In the genomic region with DNA sequence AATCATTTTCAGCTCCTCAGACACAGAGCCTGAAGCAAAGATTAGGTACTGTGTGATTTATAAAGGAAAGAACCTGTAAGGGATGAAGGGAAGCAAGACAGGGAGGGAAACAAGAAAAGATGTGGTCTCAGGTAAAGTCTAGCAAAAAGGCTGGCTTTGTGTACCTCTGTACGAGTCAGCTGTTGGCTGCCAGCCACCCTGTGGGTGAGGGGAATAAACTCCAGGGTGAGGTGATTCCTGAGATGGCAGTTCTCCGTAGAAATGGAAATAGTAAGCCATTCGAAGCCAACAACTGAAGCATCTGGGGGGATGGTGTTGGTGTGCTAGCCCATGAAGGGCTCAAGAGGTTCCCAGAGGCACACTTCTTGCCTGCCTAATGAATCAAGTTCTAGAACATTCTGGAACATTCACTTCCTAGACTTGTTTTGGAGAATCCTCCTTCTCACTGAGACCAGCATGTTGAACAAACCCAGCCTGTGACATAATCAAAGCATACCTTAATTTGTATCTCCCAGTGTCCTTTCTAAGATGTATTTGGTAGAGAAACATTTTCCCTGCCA, we compare ENCODE assay signal across 23 cellular contexts. TPM values are rescaled to one million over a fixed set of nuclear protein-coding genes. Genes with fewer than 3 reads are reported as not detected.
A peak's percentile ranks its signal among the peaks of the same experiment; 100 is the strongest.
DNase-seq lines count a peak whose midpoint lies in the region; ATAC-seq and TF ChIP-seq lines count a peak whose summit lies in the region.
"Had no signal": no experiment of that assay in that cellular context is flagged by ENCODE, and none has a peak within 500 bp of the region (broad histone marks: within the 10 kb centered on the region; RNA-seq: fewer than 3 reads in every experiment).

No MANE protein-coding gene starts in this region.

- H3K36me3 ChIP-seq in breast epithelium = no peaks in the 10 kb centered on the region
- H3K36me3 ChIP-seq in A673 (ENCODE audit: insufficient read depth, low read length, poor library complexity, severe bottlenecking) = no peaks in the 10 kb centered on the region
- no peaks in the 10 kb centered on the region for H3K36me3 ChIP-seq in ovary
- H3K36me3 ChIP-seq: HAP-1, neural progenitor cell, uterus had no signal

- BruUV-seq in MCF 10A (replicated peaks; lab: Mats Ljungman, UMichigan) (no TSS peak), A673 (replicated peaks; lab: Mats Ljungman, UMichigan) (no TSS peak)

- CTCF ChIA-PET in MCF 10A (lab: Yijun Ruan, JAX) = interaction anchor here (0.5 to 16.6 kb wide), 9 partner anchors 10 to 1278 kb away, joined by 3 to 347 read pairs (median 4); no protein-coding TSS in a partner anchor
- CTCF ChIA-PET in A673 (lab: Charles Lee) = no interaction called here

- TF ChIP-seq CTCF in MCF 10A (IDR thresholded peaks at IDR 0.05; ENCODE audit: unreplicated experiment) (no peak), breast epithelium (IDR thresholded peaks at IDR 0.05) (no peak), chondrocyte (IDR thresholded peaks at IDR 0.05) (no peak), A673 (conservative IDR thresholded peaks at IDR 0.05; ENCODE audit: low read depth, low read length) (no peak), ovary (IDR thresholded peaks at IDR 0.05) (no peak)

- H3K27ac ChIP-seq in breast epithelium (peak overlapping the region in 1 of 2 donors; percentile 16), A673 (ENCODE audit: low read depth, low read length, poor library complexity, severe bottlenecking) (no peak overlapping the region), ovary (no peak overlapping the region)
- H3K27ac ChIP-seq: neural progenitor cell, uterus had no signal

- H3K4me1 ChIP-seq in breast epithelium (no peaks in the 10 kb centered on the region), A673 (ENCODE audit: insufficient read depth, low read length, poor library complexity, severe bottlenecking) (no peaks in the 10 kb centered on the region), ovary (ENCODE audit: insufficient read depth) (no peaks in the 10 kb centered on the region)
- H3K4me1 ChIP-seq: HAP-1, uterus had no signal

- H3K36me3 Mint-ChIP-seq in MCF 10A (ENCODE audit: insufficient read depth, unreplicated experiment) (no peaks in the 10 kb centered on the region), chondrocyte (ENCODE audit: low read depth) (no peaks in the 10 kb centered on the region)
- H3K36me3 Mint-ChIP-seq: CD14-positive monocyte, neural progenitor cell had no signal

- no peaks in the 10 kb centered on the region for H3K9me3 ChIP-seq in breast epithelium
- no peaks in the 10 kb centered on the region for H3K9me3 ChIP-seq in A673 (ENCODE audit: low read depth, low read length, poor library complexity, severe bottlenecking)
- no peaks in the 10 kb centered on the region for H3K9me3 ChIP-seq in ovary
- H3K9me3 ChIP-seq: HAP-1, uterus had no signal

- H3K4me3 Mint-ChIP-seq in MCF 10A (ENCODE audit: unreplicated experiment) (no peak overlapping the region), chondrocyte (ENCODE audit: unreplicated experiment) (no peak overlapping the region)
- H3K4me3 Mint-ChIP-seq: activated CD8-positive, alpha-beta T cell treated with anti-CD3 and anti-CD28 coated beads, Interleukin-2, amount 10 ng/mL, durations not matched to agents 7 days and 5 days; CD14-positive monocyte; dendritic cell treated with granulocyte-macrophage colony-stimulating factor and Interleukin-4, amounts not matched to agents 40 ng/mL and 50 ng/mL, for 4 days; neural progenitor cell; T-helper 1 cell treated with Interleukin-12 subunit alpha and Interleukin-12 subunit beta and Interleukin-4 antibody, amounts not matched to agents 30 μg/mL and 1 μg/mL, for 36 hours had no signal

- POLR2A ChIA-PET in MCF 10A (lab: Yijun Ruan, JAX) = interaction anchor here (0.6 to 2.1 kb wide), 12 partner anchors 11 to 255 kb away, joined by 3 to 10 read pairs (median 4); a partner anchor contains a TSS
- POLR2A ChIA-PET in A673 (lab: Charles Lee; ENCODE audit: low non-redundant PET) = no interaction called here

- intact Hi-C loops in MCF 10A (cut with micrococcal nuclease) = no loop called here
- intact Hi-C loops in breast epithelium (cut with DNase I; ENCODE audit: low total_unique reads) = no loop called here
- intact Hi-C loops in A673 (cut with micrococcal nuclease; ENCODE audit: unreplicated experiment) = loop anchor here (5.0 to 10.0 kb wide), 2 partner anchors 147 to 350 kb away; no protein-coding TSS in a partner anchor
- intact Hi-C loops in head of caudate nucleus (cut with DNase I) = no loop called here
- intact Hi-C loops in ovary (cut with DNase I) = loop anchor here in 1 of 4 donors (10.0 kb wide), 1 partner anchor 250 kb away; a partner anchor contains a TSS

- DNase-seq in MCF 10A (ENCODE audit: unreplicated experiment) = peak; percentile 70
- no peak for DNase-seq in breast epithelium (ENCODE audit: low spot score in 2 of 2)
- peak; percentile 27 for DNase-seq in chondrocyte (ENCODE audit: low spot score)
- peak; percentile 64 for DNase-seq in mucosa of gallbladder (ENCODE audit: low spot score)
- no peak for DNase-seq in A673 (ENCODE audit: low spot score)
- DNase-seq in head of caudate nucleus = no peak
- no peak for DNase-seq in ovary
- DNase-seq: activated CD4-positive, alpha-beta T cell treated with anti-CD3 and anti-CD28 coated beads for 1 hour; activated CD8-positive, alpha-beta T cell treated with anti-CD3 and anti-CD28 coated beads, Interleukin-2, amount 10 ng/mL, durations not matched to agents 7 days and 5 days; activated T-cell treated with anti-CD3 and anti-CD28 coated beads for 4 hours; amygdala; islet precursor cell; NCI-H1048; NCI-H2107; NCI-H524; uterus had no signal

- H3K9me3 Mint-ChIP-seq in MCF 10A (ENCODE audit: unreplicated experiment) (no peaks in the 10 kb centered on the region), chondrocyte (ENCODE audit: low read depth) (no peaks in the 10 kb centered on the region)
- H3K9me3 Mint-ChIP-seq: CD14-positive monocyte; dendritic cell treated with granulocyte-macrophage colony-stimulating factor and Interleukin-4, amounts not matched to agents 40 ng/mL and 50 ng/mL, for 4 days; neural progenitor cell; T-helper 1 cell treated with Interleukin-12 subunit alpha and Interleukin-12 subunit beta and Interleukin-4 antibody, amounts not matched to agents 30 μg/mL and 1 μg/mL, for 36 hours had no signal

- no peaks in the 10 kb centered on the region for H3K27me3 Mint-ChIP-seq in MCF 10A (ENCODE audit: insufficient read depth, unreplicated experiment)
- no peaks in the 10 kb centered on the region for H3K27me3 Mint-ChIP-seq in chondrocyte (ENCODE audit: low read depth)
- H3K27me3 Mint-ChIP-seq: progenitor cell of endocrine pancreas had no signal

- 51 to 58% (median 55%) methylated on average over 3 of the region's 3 CpGs for WGBS in ovary, 3 donors

- no peak for TF ChIP-seq EP300 in ovary (IDR thresholded peaks at IDR 0.05)

- no peaks in the 10 kb centered on the region for H3K27me3 ChIP-seq in breast epithelium
- no peaks in the 10 kb centered on the region for H3K27me3 ChIP-seq in A673 (replicated peaks; ENCODE audit: insufficient read depth, low read depth, low read length, poor library complexity)
- no peaks in the 10 kb centered on the region for H3K27me3 ChIP-seq in ovary
- H3K27me3 ChIP-seq: neural progenitor cell, uterus had no signal

- peaks cover 34% of the 10 kb centered on the region for H3K4me1 Mint-ChIP-seq in MCF 10A (ENCODE audit: insufficient read depth, unreplicated experiment)
- peaks cover 15% of the 10 kb centered on the region for H3K4me1 Mint-ChIP-seq in chondrocyte (ENCODE audit: low read depth)
- H3K4me1 Mint-ChIP-seq: CD14-positive monocyte had no signal

- H3K27ac Mint-ChIP-seq in MCF 10A (ENCODE audit: low read depth, unreplicated experiment) (peak overlapping the region; percentile 58), chondrocyte (ENCODE audit: unreplicated experiment) (no peak overlapping the region)
- H3K27ac Mint-ChIP-seq: activated CD8-positive, alpha-beta T cell treated with anti-CD3 and anti-CD28 coated beads, Interleukin-2, amount 10 ng/mL, durations not matched to agents 7 days and 5 days; CD14-positive monocyte; dendritic cell treated with granulocyte-macrophage colony-stimulating factor and Interleukin-4, amounts not matched to agents 40 ng/mL and 50 ng/mL, for 4 days; neural progenitor cell; progenitor cell of endocrine pancreas; T-helper 1 cell treated with Interleukin-12 subunit alpha and Interleukin-12 subunit beta and Interleukin-4 antibody, amounts not matched to agents 30 μg/mL and 1 μg/mL, for 36 hours had no signal

- H3K4me3 ChIP-seq in breast epithelium (no peak overlapping the region), A673 (ENCODE audit: low read depth, low read length, poor library complexity, severe bottlenecking) (no peak overlapping the region), ovary (no peak overlapping the region)
- H3K4me3 ChIP-seq: HAP-1, neural progenitor cell, uterus had no signal

- ATAC-seq in HG03342 (IDR thresholded peaks at IDR 0.05; ENCODE audit: unreplicated experiment) = no peak
- ATAC-seq: activated CD8-positive, alpha-beta T cell treated with anti-CD3 and anti-CD28 coated beads, Interleukin-2, amount 10 ng/mL, durations not matched to agents 7 days and 5 days had no signal

- TF ChIP-seq POLR2A in breast epithelium (IDR thresholded peaks at IDR 0.05) (no peak), ovary (IDR thresholded peaks at IDR 0.05) (no peak)

RNA-seq across cellular contexts. Expression of a gene that starts 10.6 kb away (rescaled TPM):
- 34.1 and 35.4 TPM in 2 replicates for total RNA-seq in MCF 10A (2022)
- 10 to 100 TPM; 13.5 to 40.8 (median 14.7) TPM for total RNA-seq in breast epithelium
- 16.5 to 18.4 TPM (median 17.1 TPM) in 3 replicates for total RNA-seq in chondrocyte
- total RNA-seq in mucosa of gallbladder = 14.8 TPM
- total RNA-seq in A673 (2021) = 14.3 and 14.6 TPM in 2 replicates
- 10 to 100 TPM in 6 of 7 donors, 1 to 10 TPM in 1; 5.6 to 25.1 (median 12.4) TPM for total RNA-seq in ovary
- 1 to 10 TPM; 3.1 to 7.4 TPM for polyA plus RNA-seq in ovary

RNA-seq across cellular contexts. Expression of a gene that starts 56.8 kb away (rescaled TPM):
- total RNA-seq in MCF 10A (2022) (104 and 126 TPM in 2 replicates), breast epithelium (100 to 1,000 TPM in 2 of 3 donors, 10 to 100 TPM in 1; 91.1 to 254 (median 100) TPM), chondrocyte (102 to 121 TPM (median 116 TPM) in 3 replicates), mucosa of gallbladder (120 TPM), A673 (2021) (48.7 and 50.5 TPM in 2 replicates), ovary (100 to 1,000 TPM in 1 of 7 donors, 10 to 100 TPM in 6; 52.1 to 113 (median 90.1) TPM)
- polyA plus RNA-seq in ovary = 100 to 1,000 TPM in 1 of 2 donors, 10 to 100 TPM in 1; 69.4 to 171 TPM

Comparison
In these comparisons a context has a peak if more than half of its experiments do, and no peak if none do; other contexts are left out.
1. DNase-seq: peak in MCF 10A (single experiment), chondrocyte (single experiment) and mucosa of gallbladder (single experiment); none in breast epithelium (0 of 2), A673 (single experiment), head of caudate nucleus (0 of 42) and ovary (0 of 5).